1 cellular context compared by ENCODE assay signal in genomic region chr5:32753765-32754164, GRCh38.
TF ChIP-seq lines count a peak whose summit lies in the region.

No MANE protein-coding gene starts in this region.

TF ChIP-seq in HCT116, 20 proteins besides CTCF, POLR2A, EP300 and RAD21 (continued from another document):
- TF ChIP-seq ZFX (IDR thresholded peaks at IDR 0.05) = no peak
- TF ChIP-seq POLR2AphosphoS5 (IDR thresholded peaks at IDR 0.05; ENCODE audit: low read depth, low read length) = no peak
- no peak for TF ChIP-seq SRF (IDR thresholded peaks at IDR 0.05; ENCODE audit: low read depth)
- no peak for TF ChIP-seq ZNF274 (IDR thresholded peaks at IDR 0.05; ENCODE audit: low read depth, low read length)
- TF ChIP-seq ATF3 (IDR thresholded peaks at IDR 0.05) = no peak
- TF ChIP-seq SP1 (IDR thresholded peaks at IDR 0.05; ENCODE audit: low read depth) = no peak
- no peak for TF ChIP-seq EGR1 (IDR thresholded peaks at IDR 0.05; ENCODE audit: low read depth)
- TF ChIP-seq ELF1 (IDR thresholded peaks at IDR 0.05; ENCODE audit: borderline replicate concordance, low read depth) = no peak
- TF ChIP-seq EZH2 (IDR thresholded peaks at IDR 0.05) = no peak
- TF ChIP-seq EZH2phosphoT487 (IDR thresholded peaks at IDR 0.05; ENCODE audit: borderline replicate concordance) = no peak
- no peak for TF ChIP-seq FOSL1 (IDR thresholded peaks at IDR 0.05; ENCODE audit: low read depth)
